ENCODE assay signal across 17 cellular contexts in the genomic region with DNA sequence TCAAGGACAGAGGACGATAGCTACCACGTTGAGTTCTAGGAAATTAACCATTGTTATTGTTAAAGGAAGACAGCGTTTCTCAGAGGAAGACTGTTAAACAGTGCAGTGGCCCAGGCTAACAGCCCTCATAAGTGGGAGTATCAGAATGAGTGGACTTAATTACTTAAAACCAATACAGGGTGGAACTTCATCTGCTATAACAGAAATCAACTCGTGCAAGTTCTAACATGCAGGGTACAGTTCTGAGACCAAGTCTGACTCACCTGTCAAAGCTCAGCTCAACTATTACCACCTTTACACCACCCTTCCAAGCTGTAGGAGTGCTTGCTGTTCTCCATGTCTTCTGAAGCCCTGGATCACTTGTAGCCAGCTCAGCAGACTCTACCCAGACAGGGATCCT. TPM values are rescaled to one million over a fixed set of nuclear protein-coding genes. Genes with fewer than 3 reads are reported as not detected.
A peak's percentile ranks its signal among the peaks of the same experiment; 100 is the strongest.
DNase-seq lines count a peak whose midpoint lies in the region; ATAC-seq, FAIRE-seq and TF ChIP-seq lines count a peak whose summit lies in the region.
"Had no signal": no experiment of that assay in that cellular context is flagged by ENCODE, and none has a peak within 500 bp of the region (broad histone marks: within the 10 kb centered on the region; RNA-seq: fewer than 3 reads in every experiment).

No MANE protein-coding gene starts in this region.

- no peak for TF ChIP-seq CTCF in prostate gland (IDR thresholded peaks at IDR 0.05)
- no peak for TF ChIP-seq CTCF in D721Med (IDR thresholded peaks at IDR 0.05; ENCODE audit: insufficient read depth, missing control alignments)

- H3K36me3 ChIP-seq in BLaER1 treated with 17β-estradiol and CSF1 and Interleukin-3, amounts not matched to agents 10 nM and 100 nM, result peaks cover 0 to 89% (median 0%) of the 10 kb centered on the region in 11 experiments; a peak in 6 of 22 replicates
- H3K36me3 ChIP-seq in prostate gland, result no peaks in the 10 kb centered on the region

- H4K20me1 ChIP-seq in BLaER1 treated with 17β-estradiol and CSF1 and Interleukin-3, amounts not matched to agents 10 nM and 100 nM, result peaks cover 0 to 100% (median 0%) of the 10 kb centered on the region in 11 experiments; a peak in 6 of 22 replicates

- H3K27ac ChIP-seq in BLaER1 treated with 17β-estradiol and CSF1 and Interleukin-3, amounts not matched to agents 10 nM and 100 nM, result no peak overlapping the region
- H3K27ac ChIP-seq in prostate gland, result no peak overlapping the region
- H3K27ac ChIP-seq: coronary artery had no signal

- no peaks in the 10 kb centered on the region for H3K9me3 ChIP-seq in BLaER1 treated with 17β-estradiol and CSF1 and Interleukin-3, amounts not matched to agents 10 nM and 100 nM (replicated peaks in 1 of 11)
- H3K9me3 ChIP-seq in prostate gland, result no peaks in the 10 kb centered on the region

- ATAC-seq in HG02759 (IDR thresholded peaks at IDR 0.05; ENCODE audit: unreplicated experiment), result peak; percentile 44
- no peak for ATAC-seq in HG03571 (IDR thresholded peaks at IDR 0.05; ENCODE audit: unreplicated experiment)

- no peak overlapping the region for H3K4me3 ChIP-seq in BLaER1 treated with 17β-estradiol and CSF1 and Interleukin-3, amounts not matched to agents 10 nM and 100 nM
- H3K4me3 ChIP-seq in prostate gland, result no peak overlapping the region
- H3K4me3 ChIP-seq: coronary artery had no signal

- FAIRE-seq in D721Med (lab: Jason Lieb, UNC), result no peak
- FAIRE-seq: G401.6 had no signal

- in situ Hi-C loops in GM18951 (cut with MboI; ENCODE audit: low sequenced_read_pairs, unreplicated experiment), result loop anchor here (25.0 kb wide), 1 partner anchor 544 kb away; the partner anchor contains the start of gene POLQ

- no peak overlapping the region for H3K9ac ChIP-seq in BLaER1 treated with 17β-estradiol and CSF1 and Interleukin-3, amounts not matched to agents 10 nM and 100 nM

- intact Hi-C loops in prostate gland (cut with DNase I), result no loop called here

- WGBS in prostate gland, result 36% methylated on average over 4 of the region's 4 CpGs

- peak; percentile 40 for DNase-seq in OCI-M1 (lab: John Stamatoyannopoulos, UW)
- no peak for DNase-seq in prostate gland (ENCODE audit: low spot score)
- no peak for DNase-seq in GM19238 (ENCODE audit: insufficient read length, low spot score)
- DNase-seq in D721Med (ENCODE audit: insufficient read length, low spot score), result no peak
- DNase-seq: activated naive CD4-positive, alpha-beta T cell treated with Interleukin-2 at 50 U/mL for 16 hours; NCI-H2171 treated with DMSO at 0.1 percent for 48 hours; trophoblast cell had no signal

- TF ChIP-seq POLR2A in GM18951 (IDR thresholded peaks at IDR 0.05; ENCODE audit: extremely low read depth, insufficient read depth, insufficient read length) (peak; percentile 33), prostate gland (IDR thresholded peaks at IDR 0.05) (no peak)

- no peaks in the 10 kb centered on the region for H3K27me3 ChIP-seq in BLaER1 treated with 17β-estradiol and CSF1 and Interleukin-3, amounts not matched to agents 10 nM and 100 nM
- H3K27me3 ChIP-seq in prostate gland (replicated peaks; ENCODE audit: insufficient read depth), result no peaks in the 10 kb centered on the region

- H3K4me2 ChIP-seq in BLaER1 treated with 17β-estradiol and CSF1 and Interleukin-3, amounts not matched to agents 10 nM and 100 nM, result peak overlapping the region in 6 of 11 experiments; percentile 10 to 68 (median 46); a peak in 9 of 22 replicates

- peaks cover 28 to 99% (median 33%) of the 10 kb centered on the region in 10 experiments for H3K4me1 ChIP-seq in BLaER1 treated with 17β-estradiol and CSF1 and Interleukin-3, amounts not matched to agents 10 nM and 100 nM
- H3K4me1 ChIP-seq in prostate gland (replicated peaks), result no peaks in the 10 kb centered on the region

RNA-seq across cellular contexts. Expression of gene CD86, which starts 26.4 kb away (rescaled TPM):
- total RNA-seq in prostate gland, result 1 to 10 TPM in 1 of 2 donors, under 1 TPM in 1; 0.68 to 1.2 TPM
- total RNA-seq: renal cortical epithelial cell, RPMI7951 had no signal

RNA-seq across cellular contexts. Expression of gene ILDR1, which starts 59.5 kb away (rescaled TPM):
- total RNA-seq in prostate gland, result 1 to 10 TPM; 8.0 to 8.3 TPM
- total RNA-seq: H4, mesenteric fat pad, RPMI7951 had no signal
